In genomic region chr4:101065935-101066485, GRCh38 we compare ENCODE assay signal across 27 cellular contexts.
"Had no signal": no experiment of that assay in that cellular context is flagged by ENCODE, and none has a peak within 500 bp of the region (broad histone marks: within the 10 kb centered on the region; RNA-seq: fewer than 3 reads in every experiment).

No MANE protein-coding gene starts in this region.

- H3K4me1 ChIP-seq: esophagus muscularis mucosa, left lung, prostate gland, right atrium auricular region, vagina had no signal

- H3K27ac Mint-ChIP-seq: activated CD4-positive, alpha-beta T cell treated with anti-CD3 and anti-CD28 coated beads, Interleukin-2, amount 10 ng/mL, durations not matched to agents 24 days and 14 days; activated CD8-positive, alpha-beta memory T cell treated with anti-CD3 and anti-CD28 coated beads, Interleukin-2, amount 10 ng/mL, durations not matched to agents 7 days and 5 days; activated CD8-positive, alpha-beta T cell treated with anti-CD3 and anti-CD28 coated beads for 36 hours; activated naive CD8-positive, alpha-beta T cell treated with anti-CD3 and anti-CD28 coated beads, Interleukin-2, amount 50 U/mL, for 24 hours; effector memory CD8-positive, alpha-beta T cell; mesothelial cell of epicardium; naive thymus-derived CD8-positive, alpha-beta T cell; type B pancreatic cell had no signal

- H3K36me3 ChIP-seq: brain microvascular endothelial cell, esophagus muscularis mucosa, gastrocnemius medialis, left lung, ovary, prostate gland, right atrium auricular region, thoracic aorta, vagina had no signal

- H3K4me3 ChIP-seq: esophagus muscularis mucosa, gastrocnemius medialis, left lung, ovary, prostate gland, right atrium auricular region, thoracic aorta, vagina had no signal

- H3K9me3 Mint-ChIP-seq: activated CD4-positive, alpha-beta T cell treated with anti-CD3 and anti-CD28 coated beads, Interleukin-2, amount 10 ng/mL, durations not matched to agents 24 days and 14 days; activated CD8-positive, alpha-beta T cell treated with anti-CD3 and anti-CD28 coated beads for 36 hours; activated naive CD8-positive, alpha-beta T cell treated with anti-CD3 and anti-CD28 coated beads, Interleukin-2, amount 50 U/mL, for 24 hours; effector memory CD8-positive, alpha-beta T cell; mesothelial cell of epicardium; naive thymus-derived CD8-positive, alpha-beta T cell; type B pancreatic cell had no signal

- H3K36me3 Mint-ChIP-seq: type B pancreatic cell had no signal

- DNase-seq: activated CD4-positive, alpha-beta T cell treated with anti-CD3 and anti-CD28 coated beads, Interleukin-2, amount 10 ng/mL, durations not matched to agents 24 days and 14 days; activated CD4-positive, CD25-positive, alpha-beta regulatory T cell; activated CD8-positive, alpha-beta memory T cell treated with anti-CD3 and anti-CD28 coated beads, Interleukin-2, amount 10 ng/mL, durations not matched to agents 7 days and 5 days; activated CD8-positive, alpha-beta T cell treated with anti-CD3 and anti-CD28 coated beads for 36 hours; activated gamma-delta T cell; activated naive CD4-positive, alpha-beta T cell treated with anti-CD3 and anti-CD28 coated beads, Interleukin-2, amount 50 U/mL, for 16 hours; activated naive CD8-positive, alpha-beta T cell treated with anti-CD3 and anti-CD28 coated beads, Interleukin-2, amount 50 U/mL, for 24 hours; activated T-cell treated with anti-CD3 and anti-CD28 coated beads for 4 hours; aorta; brain microvascular endothelial cell; central memory CD4-positive, alpha-beta T cell; effector memory CD8-positive, alpha-beta T cell; gastrocnemius medialis; left lung; naive thymus-derived CD8-positive, alpha-beta T cell; ovary; stimulated activated CD4-positive, alpha-beta T cell treated with anti-CD3 and anti-CD28 coated beads, Interleukin-4, amount 100 ng/mL, for 24 hours; stimulated activated naive CD4-positive, alpha-beta T cell treated with Interleukin-2 at 50 U/mL for 16 hours; T-helper 1 cell; T-helper 9 cell had no signal

- H3K9me3 ChIP-seq: esophagus muscularis mucosa, gastrocnemius medialis, left lung, ovary, prostate gland, right atrium auricular region, thoracic aorta, vagina had no signal

- H3K4me3 Mint-ChIP-seq: activated CD4-positive, alpha-beta T cell treated with anti-CD3 and anti-CD28 coated beads, Interleukin-2, amount 10 ng/mL, durations not matched to agents 24 days and 14 days; activated CD8-positive, alpha-beta memory T cell treated with anti-CD3 and anti-CD28 coated beads, Interleukin-2, amount 10 ng/mL, durations not matched to agents 7 days and 5 days; activated CD8-positive, alpha-beta T cell treated with anti-CD3 and anti-CD28 coated beads for 36 hours; activated naive CD8-positive, alpha-beta T cell treated with anti-CD3 and anti-CD28 coated beads, Interleukin-2, amount 50 U/mL, for 24 hours; effector memory CD8-positive, alpha-beta T cell; mesothelial cell of epicardium; naive thymus-derived CD8-positive, alpha-beta T cell; type B pancreatic cell had no signal

- H3K27me3 Mint-ChIP-seq: activated CD4-positive, alpha-beta T cell treated with anti-CD3 and anti-CD28 coated beads, Interleukin-2, amount 10 ng/mL, durations not matched to agents 24 days and 14 days; activated CD8-positive, alpha-beta memory T cell treated with anti-CD3 and anti-CD28 coated beads, Interleukin-2, amount 10 ng/mL, durations not matched to agents 7 days and 5 days; activated CD8-positive, alpha-beta T cell treated with anti-CD3 and anti-CD28 coated beads for 36 hours; activated naive CD8-positive, alpha-beta T cell treated with anti-CD3 and anti-CD28 coated beads, Interleukin-2, amount 50 U/mL, for 24 hours; effector memory CD8-positive, alpha-beta T cell; naive thymus-derived CD8-positive, alpha-beta T cell; type B pancreatic cell had no signal

- H3K4me1 Mint-ChIP-seq: activated CD4-positive, alpha-beta T cell treated with anti-CD3 and anti-CD28 coated beads, Interleukin-2, amount 10 ng/mL, durations not matched to agents 24 days and 14 days; activated CD8-positive, alpha-beta memory T cell treated with anti-CD3 and anti-CD28 coated beads, Interleukin-2, amount 10 ng/mL, durations not matched to agents 7 days and 5 days; activated naive CD8-positive, alpha-beta T cell treated with anti-CD3 and anti-CD28 coated beads, Interleukin-2, amount 50 U/mL, for 24 hours had no signal

- H3K27me3 ChIP-seq: brain microvascular endothelial cell, esophagus muscularis mucosa, gastrocnemius medialis, left lung, ovary, right atrium auricular region, vagina had no signal

- H3K27ac ChIP-seq: brain microvascular endothelial cell, esophagus muscularis mucosa, gastrocnemius medialis, left lung, ovary, prostate gland, right atrium auricular region, thoracic aorta, vagina had no signal

- ATAC-seq: activated CD8-positive, alpha-beta memory T cell treated with anti-CD3 and anti-CD28 coated beads, Interleukin-2, amount 10 ng/mL, durations not matched to agents 7 days and 5 days; activated CD8-positive, alpha-beta T cell treated with anti-CD3 and anti-CD28 coated beads for 36 hours; activated naive CD8-positive, alpha-beta T cell treated with anti-CD3 and anti-CD28 coated beads, Interleukin-2, amount 50 U/mL, for 24 hours; effector memory CD8-positive, alpha-beta T cell; gastrocnemius medialis; left lung; naive thymus-derived CD8-positive, alpha-beta T cell had no signal
